In genomic region chr21:30831194-30831765, GRCh38 we compare ENCODE assay signal across 9 cellular contexts. TPM values are rescaled to one million over a fixed set of nuclear protein-coding genes. Genes with fewer than 3 reads are reported as not detected.
DNase-seq lines count a peak whose midpoint lies in the region; ATAC-seq, FAIRE-seq and TF ChIP-seq lines count a peak whose summit lies in the region.
"Had no signal": no experiment of that assay in that cellular context is flagged by ENCODE, and none has a peak within 500 bp of the region (broad histone marks: within the 10 kb centered on the region; RNA-seq: fewer than 3 reads in every experiment).

No MANE protein-coding gene starts in this region.

- H3K4me3 ChIP-seq in GM12878 (no peak overlapping the region), neuronal stem cell (ENCODE audit: low read length in 2 of 2) (no peak overlapping the region)

- no peak for TF ChIP-seq POLR2A in GM12878 (IDR thresholded peaks at IDR 0.05; ENCODE audit: low read depth, low read length)

- no peak overlapping the region for H3K23ac ChIP-seq in neuronal stem cell (ENCODE audit: low read depth, low read length, poor library complexity)

- peak; percentile 36 to 61 (median 51); a peak in 5 of 6 replicates for TF ChIP-seq CTCF in GM12878 (IDR thresholded peaks at IDR 0.05 in 2 of 3, conservative IDR thresholded peaks at IDR 0.05 in 1 of 3; ENCODE audit: control insufficient read depth in 2 of 3, extremely low read depth in 1 of 3, insufficient read depth in 1 of 3, low read depth in 3 of 3, low read length in 3 of 3)

- H3K4me1 Mint-ChIP-seq in T-helper 2 cell treated with Interferon-gamma antibody and Interleukin-4, amounts not matched to agents 5 μg/mL and 100 μg/mL, for 36 hours (ENCODE audit: low read depth), result peaks cover 2% of the 10 kb centered on the region

- peaks cover 15% of the 10 kb centered on the region for H3K9me3 Mint-ChIP-seq in T-helper 2 cell treated with Interferon-gamma antibody and Interleukin-4, amounts not matched to agents 5 μg/mL and 100 μg/mL, for 36 hours

- H4K8ac ChIP-seq in neuronal stem cell (ENCODE audit: low read depth, low read length), result no peak overlapping the region

- H2AFZ ChIP-seq in GM12878 (ENCODE audit: control insufficient read depth, low read depth, low read length), result no peak overlapping the region
- H2AFZ ChIP-seq in neuronal stem cell (ENCODE audit: low read length), result no peak overlapping the region

- peak in 3 of 5 experiments; percentile 7 to 57 (median 11) for DNase-seq in T-helper 2 cell
- no peak for DNase-seq in T-helper 2 cell treated with Interferon-gamma antibody and Interleukin-4, amounts not matched to agents 5 μg/mL and 100 μg/mL, for 36 hours (ENCODE audit: low spot score)
- peak; percentile 19 for DNase-seq in NCI-H1694 treated with DMSO at 0.1 percent for 48 hours (lab: John Stamatoyannopoulos, UW)
- DNase-seq in GM12878 (ENCODE audit: low read depth, low spot score), result no peak
- DNase-seq in neuronal stem cell (ENCODE audit: low spot score), result peak; percentile 8
- DNase-seq in DMS114 treated with DMSO at 0.1 percent for 48 hours (lab: John Stamatoyannopoulos, UW; ENCODE audit: unreplicated experiment), result no peak
- DNase-seq in DMS153 treated with DMSO at 0.1 percent for 48 hours (lab: John Stamatoyannopoulos, UW; ENCODE audit: unreplicated experiment), result no peak
- DNase-seq in GOT3 (lab: John Stamatoyannopoulos, UW), result no peak

- 34% methylated on average over 6 of the region's 6 CpGs for WGBS in GM12878 (ENCODE audit: insufficient coverage, insufficient replicate concordance, low lambda C conversion rate, missing lambda C conversion rate)
- no CpG with 5 or more reads among the region's 6 CpGs for WGBS in neuronal stem cell (ENCODE audit: extremely low coverage in 2 of 2, insufficient read length in 2 of 2, insufficient replicate concordance in 1 of 2), 2 donors

- H3K14ac ChIP-seq in neuronal stem cell (ENCODE audit: low read length), result no peak overlapping the region

- BruUV-seq in GM12878 (replicated peaks; lab: Mats Ljungman, UMichigan), result no TSS peak

- CTCF ChIA-PET in GM12878 (lab: Yijun Ruan, JAX), result interaction anchor here (1.3 to 1.9 kb wide), 3 partner anchors 12 to 256 kb away, joined by 3 to 6 read pairs (median 3); no protein-coding TSS in a partner anchor

- no peak overlapping the region for H3K18ac ChIP-seq in neuronal stem cell (ENCODE audit: low read length)

- H3K4me1 ChIP-seq in GM12878 (ENCODE audit: control insufficient read depth, insufficient read depth, low read length) (no peaks in the 10 kb centered on the region), neuronal stem cell (ENCODE audit: control insufficient read depth in 2 of 2, insufficient read depth in 1 of 2, low read depth in 1 of 2, low read length in 2 of 2) (no peaks in the 10 kb centered on the region)

- H2BK5ac ChIP-seq in neuronal stem cell (ENCODE audit: low read length), result no peak overlapping the region

- SMC1A ChIA-PET in GM12878 (lab: Charles Lee; ENCODE audit: uncharacterized antibody, unreplicated experiment), result interaction anchor here (0.6 kb wide), 1 partner anchor 71 kb away, joined by 3 read pairs; no protein-coding TSS in a partner anchor

- in situ Hi-C loops in GM12878 (cut with MboI), result no loop called here

- intact Hi-C loops in GM12878 (cut with micrococcal nuclease; ENCODE audit: unreplicated experiment), result loop anchor here (1.0 kb wide), 1 partner anchor 255 kb away; no protein-coding TSS in a partner anchor

- TF ChIP-seq EP300 in GM12878 (IDR thresholded peaks at IDR 0.05; ENCODE audit: borderline replicate concordance in 1 of 2, control insufficient read depth in 1 of 2, low read depth in 2 of 2, low read length in 2 of 2), result no peak

- H3K27me3 Mint-ChIP-seq in T-helper 2 cell treated with Interferon-gamma antibody and Interleukin-4, amounts not matched to agents 5 μg/mL and 100 μg/mL, for 36 hours (ENCODE audit: low read depth), result peaks cover 8% of the 10 kb centered on the region

- H3K27ac ChIP-seq in GM12878 (ENCODE audit: control insufficient read depth, insufficient read depth) (no peak overlapping the region), neuronal stem cell (replicated peaks; ENCODE audit: low read length) (no peak overlapping the region)

- no peak for FAIRE-seq in GM12878 (lab: Jason Lieb, UNC)

- no peak overlapping the region for H2BK120ac ChIP-seq in neuronal stem cell (ENCODE audit: low read depth, low read length)

- no peak overlapping the region for H3K4me2 ChIP-seq in GM12878 (ENCODE audit: control insufficient read depth, insufficient read depth)
- no peak overlapping the region for H3K4me2 ChIP-seq in neuronal stem cell (ENCODE audit: insufficient read depth, low read length, poor library complexity, severe bottlenecking)

- H3K9ac ChIP-seq in GM12878 (ENCODE audit: control insufficient read depth, insufficient read depth, low read length) (no peak overlapping the region), neuronal stem cell (ENCODE audit: low read depth, low read length, poor library complexity) (no peak overlapping the region)

- H2BK15ac ChIP-seq in neuronal stem cell (ENCODE audit: low read length), result no peak overlapping the region

- no peak overlapping the region for H2AK5ac ChIP-seq in neuronal stem cell (ENCODE audit: low read depth, low read length)

- H3K36me3 Mint-ChIP-seq in T-helper 2 cell treated with Interferon-gamma antibody and Interleukin-4, amounts not matched to agents 5 μg/mL and 100 μg/mL, for 36 hours (ENCODE audit: low read depth), result no peaks in the 10 kb centered on the region
- H3K36me3 Mint-ChIP-seq: activated naive CD8-positive, alpha-beta T cell had no signal

- H3K27me3 ChIP-seq in GM12878 (replicated peaks in 1 of 2; ENCODE audit: control insufficient read depth in 2 of 2, insufficient read depth in 2 of 2, low read length in 1 of 2) (no peaks in the 10 kb centered on the region), neuronal stem cell (ENCODE audit: control insufficient read depth in 3 of 3, insufficient read depth in 3 of 3, low read depth in 1 of 3, low read length in 3 of 3) (no peaks in the 10 kb centered on the region)

- H3K9me3 ChIP-seq in GM12878 (replicated peaks; ENCODE audit: control insufficient read depth, insufficient read depth, low read length), result no peaks in the 10 kb centered on the region
- H3K9me3 ChIP-seq in neuronal stem cell (replicated peaks in 1 of 2; ENCODE audit: control insufficient read depth in 2 of 2, insufficient read depth in 1 of 2, low read depth in 1 of 2, low read length in 2 of 2), result peaks cover 0 to 6% of the 10 kb centered on the region in 2 donors

- peak; percentile 47; the same call in 1 of the 2 replicates for TF ChIP-seq RAD21 in GM12878 (IDR thresholded peaks at IDR 0.05; ENCODE audit: insufficient read depth, low read depth, low read length)

- no peaks in the 10 kb centered on the region for H3K79me2 ChIP-seq in GM12878 (ENCODE audit: control insufficient read depth, insufficient read depth, low read length)

- H3K27ac Mint-ChIP-seq in T-helper 2 cell treated with Interferon-gamma antibody and Interleukin-4, amounts not matched to agents 5 μg/mL and 100 μg/mL, for 36 hours, result no peak overlapping the region
- H3K27ac Mint-ChIP-seq: activated naive CD8-positive, alpha-beta T cell had no signal

- POLR2A ChIA-PET in GM12878 (lab: Charles Lee), result no interaction called here

- RAD21 ChIA-PET in GM12878 (lab: Charles Lee; ENCODE audit: unreplicated experiment), result interaction anchor here (1.2 kb wide), 1 partner anchor 256 kb away, joined by 3 read pairs; no protein-coding TSS in a partner anchor

- H3K4me3 Mint-ChIP-seq in T-helper 2 cell treated with Interferon-gamma antibody and Interleukin-4, amounts not matched to agents 5 μg/mL and 100 μg/mL, for 36 hours, result no peak overlapping the region
- H3K4me3 Mint-ChIP-seq: activated naive CD8-positive, alpha-beta T cell had no signal

- H3K79me1 ChIP-seq in neuronal stem cell (ENCODE audit: low read depth, low read length), result no peaks in the 10 kb centered on the region

- H4K91ac ChIP-seq in neuronal stem cell (ENCODE audit: low read depth, low read length, poor library complexity), result no peak overlapping the region

- no peaks in the 10 kb centered on the region for H4K20me1 ChIP-seq in GM12878 (ENCODE audit: control insufficient read depth, insufficient read depth)

- no peak overlapping the region for H3K4ac ChIP-seq in neuronal stem cell (ENCODE audit: low read length)

- H2BK12ac ChIP-seq in neuronal stem cell (ENCODE audit: low read length), result no peak overlapping the region

- no peaks in the 10 kb centered on the region for H3K36me3 ChIP-seq in GM12878 (ENCODE audit: control insufficient read depth in 2 of 2, insufficient read depth in 2 of 2, low read length in 1 of 2)
- H3K36me3 ChIP-seq in neuronal stem cell (replicated peaks in 1 of 2; ENCODE audit: control insufficient read depth in 2 of 2, insufficient read depth in 2 of 2, low read length in 2 of 2), result no peaks in the 10 kb centered on the region

- ATAC-seq in GM12878, result no peak

RNA-seq across cellular contexts. Expression of gene KRTAP7-1, which starts 1.7 kb away (rescaled TPM):
- total RNA-seq in GM12878 (2013; cell fraction: nucleolus; rRNA removed), result not detected in 2 replicates
- total RNA-seq in GM12878 (2014; rRNA removed) (not detected in 2 replicates), GM12878 (2014; rRNA removed; fragmentation: Illumina TruSeq; extraction: Trizol) (not detected in 2 replicates), GM12878 (2021) (not detected in 2 replicates)
- not detected for polyA plus RNA-seq in GM12878 (2011; ENCODE audit: low read depth)
- polyA plus RNA-seq in GM12878 (2011; rRNA removed) (not detected in 2 replicates), GM12878 (2014; fragmentation: Illumina TruSeq; extraction: Trizol) (not detected in 2 replicates), GM12878 (2014; fragmentation: Nextera tagmentation; extraction: Ambion mirVana) (not detected), GM12878 (2014; rRNA removed) (not detected in 2 replicates), GM12878 (2016; fragmentation: Nextera tagmentation; extraction: Ambion mirVana) (not detected)
- polyA plus RNA-seq in GM12878 (2011; cell fraction: cytosol; rRNA removed), result not detected in 2 replicates
- not detected in 2 replicates for polyA plus RNA-seq in GM12878 (2011; cell fraction: nucleus; rRNA removed)
- not detected in 2 replicates for polyA plus RNA-seq in GM12878 (2012)
- 0.31 TPM in 1 of 2 replicates, not detected in the other for polyA minus RNA-seq in GM12878 (2011; rRNA and poly(A)+ RNA removed)
- not detected in 2 replicates for polyA minus RNA-seq in GM12878 (2011; cell fraction: cytosol; rRNA and poly(A)+ RNA removed)
- polyA minus RNA-seq in GM12878 (2011; cell fraction: nucleus; rRNA and poly(A)+ RNA removed), result not detected in 2 replicates
- not detected for polyA plus RNA-seq in neuronal stem cell (2013, experiment 1 of 2)
- not detected for polyA plus RNA-seq in neuronal stem cell (2013, experiment 2 of 2)

RNA-seq across cellular contexts. Expression of gene KRTAP8-1, which starts 18.2 kb away (rescaled TPM):
- not detected in 2 replicates for total RNA-seq in GM12878 (2013; cell fraction: nucleolus; rRNA removed)
- total RNA-seq in GM12878 (2014; rRNA removed) (not detected in 2 replicates), GM12878 (2014; rRNA removed; fragmentation: Illumina TruSeq; extraction: Trizol) (not detected in 2 replicates), GM12878 (2021) (not detected in 2 replicates)
- not detected for polyA plus RNA-seq in GM12878 (2011; ENCODE audit: low read depth)
- polyA plus RNA-seq in GM12878 (2011; rRNA removed) (not detected in 2 replicates), GM12878 (2014; fragmentation: Illumina TruSeq; extraction: Trizol) (not detected in 2 replicates), GM12878 (2014; fragmentation: Nextera tagmentation; extraction: Ambion mirVana) (not detected), GM12878 (2014; rRNA removed) (not detected in 2 replicates), GM12878 (2016; fragmentation: Nextera tagmentation; extraction: Ambion mirVana) (not detected)
- polyA plus RNA-seq in GM12878 (2011; cell fraction: cytosol; rRNA removed), result not detected in 2 replicates
- not detected in 2 replicates for polyA plus RNA-seq in GM12878 (2011; cell fraction: nucleus; rRNA removed)
- not detected in 2 replicates for polyA plus RNA-seq in GM12878 (2012)
- polyA minus RNA-seq in GM12878 (2011; rRNA and poly(A)+ RNA removed), result not detected in 2 replicates
- not detected in 2 replicates for polyA minus RNA-seq in GM12878 (2011; cell fraction: cytosol; rRNA and poly(A)+ RNA removed)
- not detected in 2 replicates for polyA minus RNA-seq in GM12878 (2011; cell fraction: nucleus; rRNA and poly(A)+ RNA removed)
- not detected for polyA plus RNA-seq in neuronal stem cell (2013, experiment 1 of 2)
- polyA plus RNA-seq in neuronal stem cell (2013, experiment 2 of 2), result not detected

RNA-seq across cellular contexts. Expression of gene KRTAP11-1, which starts 50.1 kb away (rescaled TPM):
- total RNA-seq in GM12878 (2013; cell fraction: nucleolus; rRNA removed), result not detected in 2 replicates
- total RNA-seq in GM12878 (2014; rRNA removed) (not detected in 2 replicates), GM12878 (2014; rRNA removed; fragmentation: Illumina TruSeq; extraction: Trizol) (not detected in 2 replicates), GM12878 (2021) (not detected in 2 replicates)
- not detected for polyA plus RNA-seq in GM12878 (2011; ENCODE audit: low read depth)
- polyA plus RNA-seq in GM12878 (2011; rRNA removed) (not detected in 2 replicates), GM12878 (2014; fragmentation: Illumina TruSeq; extraction: Trizol) (not detected in 2 replicates), GM12878 (2014; fragmentation: Nextera tagmentation; extraction: Ambion mirVana) (not detected), GM12878 (2014; rRNA removed) (not detected in 2 replicates), GM12878 (2016; fragmentation: Nextera tagmentation; extraction: Ambion mirVana) (not detected)
- not detected in 2 replicates for polyA plus RNA-seq in GM12878 (2011; cell fraction: cytosol; rRNA removed)
- not detected in 2 replicates for polyA plus RNA-seq in GM12878 (2011; cell fraction: nucleus; rRNA removed)
- polyA plus RNA-seq in GM12878 (2012), result not detected in 2 replicates
- polyA minus RNA-seq in GM12878 (2011; rRNA and poly(A)+ RNA removed), result not detected in 2 replicates
- polyA minus RNA-seq in GM12878 (2011; cell fraction: cytosol; rRNA and poly(A)+ RNA removed), result not detected in 2 replicates
- not detected in 2 replicates for polyA minus RNA-seq in GM12878 (2011; cell fraction: nucleus; rRNA and poly(A)+ RNA removed)
- not detected for polyA plus RNA-seq in neuronal stem cell (2013, experiment 1 of 2)
- not detected for polyA plus RNA-seq in neuronal stem cell (2013, experiment 2 of 2)

Comparison
In these comparisons a context has a peak if more than half of its experiments do, and no peak if none do; other contexts are left out.
1. DNase-seq: peak in T-helper 2 cell (3 of 5), NCI-H1694 treated with DMSO at 0.1 percent for 48 hours (single experiment) and neuronal stem cell (single experiment); none in T-helper 2 cell treated with Interferon-gamma antibody and Interleukin-4, amounts not matched to agents 5 μg/mL and 100 μg/mL, for 36 hours (single experiment), GM12878 (single experiment), DMS114 treated with DMSO at 0.1 percent for 48 hours (single experiment), DMS153 treated with DMSO at 0.1 percent for 48 hours (single experiment) and GOT3 (single experiment).